8 cellular contexts compared by ENCODE assay signal in the genomic region with DNA sequence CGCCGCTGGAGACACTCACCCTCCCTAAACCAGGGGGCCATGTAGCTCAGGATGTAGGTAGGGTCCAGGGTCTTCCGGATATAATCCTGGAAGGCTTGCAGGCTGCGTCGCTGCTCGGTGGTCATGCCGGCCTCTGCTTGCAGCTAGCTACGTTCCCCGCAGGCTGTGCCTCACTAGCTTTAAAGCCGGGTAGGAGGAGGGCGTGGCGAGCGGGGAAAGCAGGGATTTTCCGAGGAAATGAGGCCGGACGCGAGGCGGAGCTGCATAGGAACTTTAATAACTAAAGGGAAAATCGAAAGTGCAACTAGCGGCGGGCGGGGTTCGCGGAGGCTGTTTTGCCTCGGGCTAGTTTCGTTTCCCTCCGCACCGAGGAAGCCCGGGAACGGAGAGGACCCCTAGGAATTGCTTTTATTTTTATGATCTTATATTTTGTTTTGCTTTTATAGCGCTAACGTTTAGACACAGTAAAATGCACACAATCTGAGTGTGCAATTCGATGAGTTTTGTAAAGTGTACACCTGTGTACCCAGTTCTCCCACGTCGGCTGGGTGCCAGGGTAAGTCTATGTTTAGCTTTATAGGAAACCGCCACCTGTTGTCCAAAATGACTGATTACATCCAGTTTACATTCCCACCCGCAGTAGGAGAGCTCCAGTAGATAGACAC. TPM values are rescaled to one million over a fixed set of nuclear protein-coding genes. Genes with fewer than 3 reads are reported as not detected.
A peak's percentile ranks its signal among the peaks of the same experiment; 100 is the strongest.
DNase-seq lines count a peak whose midpoint lies in the region; ATAC-seq lines count a peak whose summit lies in the region.

TSS of gene RIGI (minus strand) at position 155 of the 665 bp plus-strand sequence. CDS start at position 125, 30 bp downstream.

- ATAC-seq in CD4-positive, CD25-positive, alpha-beta regulatory T cell (ENCODE audit: low read depth in 2 of 2), result peak; percentile 71 to 75
- ATAC-seq in GM19372 (IDR thresholded peaks at IDR 0.05; ENCODE audit: low read depth, unreplicated experiment) (peak; percentile 64), HG03558 (IDR thresholded peaks at IDR 0.05; ENCODE audit: extremely low read depth, unreplicated experiment) (peak; percentile 54), memory B cell (ENCODE audit: low read depth) (peak; percentile 83)
- peak; percentile 81 for ATAC-seq in activated CD8-positive, alpha-beta T cell treated with anti-CD3 and anti-CD28 coated beads, Interleukin-2, amount 10 ng/mL, durations not matched to agents 7 days and 5 days

- no peaks in the 10 kb centered on the region for H3K9me3 ChIP-seq in CD4-positive, CD25-positive, alpha-beta regulatory T cell (ENCODE audit: control insufficient read depth in 2 of 2, low read length in 2 of 2)
- H3K9me3 ChIP-seq in effector memory CD4-positive, alpha-beta T cell (ENCODE audit: control insufficient read depth, low read length), result no peaks in the 10 kb centered on the region

- H3K27me3 ChIP-seq in CD4-positive, CD25-positive, alpha-beta regulatory T cell (ENCODE audit: control insufficient read depth, insufficient read depth, low read length), result no peaks in the 10 kb centered on the region
- no peaks in the 10 kb centered on the region for H3K27me3 ChIP-seq in effector memory CD4-positive, alpha-beta T cell (replicated peaks; ENCODE audit: control insufficient read depth, insufficient read depth, low read length, poor library complexity, severe bottlenecking)

- peaks cover 41% of the 10 kb centered on the region for H3K4me1 ChIP-seq in CD4-positive, CD25-positive, alpha-beta regulatory T cell (ENCODE audit: control insufficient read depth, insufficient read depth, low read length, poor library complexity, severe bottlenecking)
- H3K4me1 ChIP-seq in effector memory CD4-positive, alpha-beta T cell (ENCODE audit: control insufficient read depth, insufficient read depth, low read length, poor library complexity, severe bottlenecking), result peaks cover 10% of the 10 kb centered on the region

- peak within 1 kb of the TSS; percentile 83 to 99 (median 87) for H3K27ac Mint-ChIP-seq in CD4-positive, CD25-positive, alpha-beta regulatory T cell
- H3K27ac Mint-ChIP-seq in activated CD8-positive, alpha-beta T cell treated with anti-CD3 and anti-CD28 coated beads, Interleukin-2, amount 10 ng/mL, durations not matched to agents 7 days and 5 days, result peak within 1 kb of the TSS; percentile 96
- peak within 1 kb of the TSS; percentile 93 for H3K27ac Mint-ChIP-seq in memory B cell

- CTCF ChIA-PET in activated CD8-positive, alpha-beta T cell treated with anti-CD3 and anti-CD28 coated beads, Interleukin-2, amount 10 ng/mL, durations not matched to agents 7 days and 5 days (lab: Charles Lee), result interaction anchor here (0.6 to 3.0 kb wide), 18 partner anchors 9 to 433 kb away, joined by 3 to 53 read pairs (median 4); partner anchors contain the start of genes ACO1, NDUFB6 and SMIM27

- peaks cover 2% of the 10 kb centered on the region for H3K36me3 ChIP-seq in CD4-positive, CD25-positive, alpha-beta regulatory T cell (ENCODE audit: control insufficient read depth, insufficient read depth, low read length)
- no peaks in the 10 kb centered on the region for H3K36me3 ChIP-seq in effector memory CD4-positive, alpha-beta T cell (ENCODE audit: control insufficient read depth, insufficient read depth, low read length)

- peak within 1 kb of the TSS; percentile 89 for H3K27ac ChIP-seq in CD4-positive, CD25-positive, alpha-beta regulatory T cell (ENCODE audit: insufficient read depth, low read length, poor library complexity, severe bottlenecking)
- H3K27ac ChIP-seq in effector memory CD4-positive, alpha-beta T cell (ENCODE audit: insufficient read depth, low read length, poor library complexity, severe bottlenecking), result peak within 1 kb of the TSS; percentile 83

- H3K4me3 Mint-ChIP-seq in CD4-positive, CD25-positive, alpha-beta regulatory T cell, result peak within 1 kb of the TSS; percentile 94 to 98 (median 98)
- H3K4me3 Mint-ChIP-seq in activated CD8-positive, alpha-beta T cell treated with anti-CD3 and anti-CD28 coated beads, Interleukin-2, amount 10 ng/mL, durations not matched to agents 7 days and 5 days, result peak within 1 kb of the TSS; percentile 98
- peak within 1 kb of the TSS; percentile 99 for H3K4me3 Mint-ChIP-seq in memory B cell

- POLR2A ChIA-PET in activated CD8-positive, alpha-beta T cell treated with anti-CD3 and anti-CD28 coated beads, Interleukin-2, amount 10 ng/mL, durations not matched to agents 7 days and 5 days (lab: Charles Lee), result interaction anchor here (0.7 to 3.7 kb wide), 12 partner anchors 19 to 1178 kb away, joined by 3 to 44 read pairs (median 4); partner anchors contain the start of genes ACO1, DNAJA1, SMIM27 and TOPORS

- peaks cover 34 to 60% (median 41%) of the 10 kb centered on the region in 4 donors for H3K4me1 Mint-ChIP-seq in CD4-positive, CD25-positive, alpha-beta regulatory T cell
- peaks cover 57% of the 10 kb centered on the region for H3K4me1 Mint-ChIP-seq in activated CD8-positive, alpha-beta T cell treated with anti-CD3 and anti-CD28 coated beads, Interleukin-2, amount 10 ng/mL, durations not matched to agents 7 days and 5 days (ENCODE audit: low read depth)
- H3K4me1 Mint-ChIP-seq in memory B cell, result peaks cover 23% of the 10 kb centered on the region

- peaks cover 0 to 1% (median 0%) of the 10 kb centered on the region in 7 donors for H3K9me3 Mint-ChIP-seq in CD4-positive, CD25-positive, alpha-beta regulatory T cell
- H3K9me3 Mint-ChIP-seq in activated CD8-positive, alpha-beta T cell treated with anti-CD3 and anti-CD28 coated beads, Interleukin-2, amount 10 ng/mL, durations not matched to agents 7 days and 5 days (ENCODE audit: insufficient read depth), result peaks cover 4% of the 10 kb centered on the region
- peaks cover 9% of the 10 kb centered on the region for H3K9me3 Mint-ChIP-seq in memory B cell

- no peaks in the 10 kb centered on the region for H3K27me3 Mint-ChIP-seq in CD4-positive, CD25-positive, alpha-beta regulatory T cell
- no peaks in the 10 kb centered on the region for H3K27me3 Mint-ChIP-seq in activated CD8-positive, alpha-beta T cell treated with anti-CD3 and anti-CD28 coated beads, Interleukin-2, amount 10 ng/mL, durations not matched to agents 7 days and 5 days (ENCODE audit: low read depth)
- no peaks in the 10 kb centered on the region for H3K27me3 Mint-ChIP-seq in memory B cell

- peaks cover 22% of the 10 kb centered on the region for H3K36me3 Mint-ChIP-seq in CD4-positive, CD25-positive, alpha-beta regulatory T cell
- H3K36me3 Mint-ChIP-seq in activated CD8-positive, alpha-beta T cell treated with anti-CD3 and anti-CD28 coated beads, Interleukin-2, amount 10 ng/mL, durations not matched to agents 7 days and 5 days (ENCODE audit: low read depth), result peaks cover 41% of the 10 kb centered on the region
- H3K36me3 Mint-ChIP-seq in memory B cell, result peaks cover 16% of the 10 kb centered on the region

- H3K4me3 ChIP-seq in CD4-positive, CD25-positive, alpha-beta regulatory T cell (ENCODE audit: low read depth, low read length), result peak within 1 kb of the TSS; percentile 98
- peak within 1 kb of the TSS; percentile 88 for H3K4me3 ChIP-seq in effector memory CD4-positive, alpha-beta T cell (ENCODE audit: insufficient read depth, low read depth, low read length, poor library complexity, severe bottlenecking)

- peak; percentile 77 to 86 (median 78) for DNase-seq in CD4-positive, CD25-positive, alpha-beta regulatory T cell
- DNase-seq in NCI-H774 (lab: John Stamatoyannopoulos, UW) (peak; percentile 87), memory B cell (ENCODE audit: low spot score in 2 of 2) (peak; percentile 33 to 58)
- peak; percentile 86 for DNase-seq in activated CD8-positive, alpha-beta T cell treated with anti-CD3 and anti-CD28 coated beads, Interleukin-2, amount 10 ng/mL, durations not matched to agents 7 days and 5 days
- peak; percentile 79 to 90 (median 88) for DNase-seq in effector memory CD4-positive, alpha-beta T cell
- peak; percentile 49 for DNase-seq in stimulated activated CD8-positive, alpha-beta memory T cell treated with anti-CD3 and anti-CD28 coated beads, Interleukin-12 subunit alpha, Interleukin-12 subunit beta, amount 100 ng/mL, for 24 hours (ENCODE audit: extremely low read depth)

RNA-seq across cellular contexts. Expression of gene RIGI, which starts in this region (rescaled TPM):
- 21.1 TPM for total RNA-seq in CD4-positive, CD25-positive, alpha-beta regulatory T cell
- polyA plus RNA-seq in CD4-positive, CD25-positive, alpha-beta regulatory T cell, result 10 to 100 TPM; 18.3 to 25.3 (median 20.9) TPM
- total RNA-seq in activated CD8-positive, alpha-beta T cell treated with anti-CD3 and anti-CD28 coated beads, Interleukin-2, amount 10 ng/mL, durations not matched to agents 7 days and 5 days, result 10 to 100 TPM; 19.2 to 19.6 TPM

Comparison
In these comparisons a context has a peak if more than half of its experiments do, and no peak if none do; other contexts are left out.
1. Peak in every context shown above with its lines: DNase-seq, ATAC-seq, H3K4me3 ChIP-seq and H3K27ac ChIP-seq.